12 cellular contexts compared by ENCODE assay signal in genomic region chr18:76458522-76459311, GRCh38. TPM values are rescaled to one million over a fixed set of nuclear protein-coding genes. Genes with fewer than 3 reads are reported as not detected.
A peak's percentile ranks its signal among the peaks of the same experiment; 100 is the strongest.
DNase-seq lines count a peak whose midpoint lies in the region; ATAC-seq, FAIRE-seq and TF ChIP-seq lines count a peak whose summit lies in the region.
"Had no signal": no experiment of that assay in that cellular context is flagged by ENCODE, and none has a peak within 500 bp of the region (broad histone marks: within the 10 kb centered on the region; RNA-seq: fewer than 3 reads in every experiment).

No MANE protein-coding gene starts in this region.

- TF ChIP-seq CTCF in lower lobe of right lung (IDR thresholded peaks at IDR 0.05) = no peak
- no peak for TF ChIP-seq CTCF in mesothelial cell of epicardium (IDR thresholded peaks at IDR 0.05; ENCODE audit: unreplicated experiment)
- no peak for TF ChIP-seq CTCF in foreskin keratinocyte (conservative IDR thresholded peaks at IDR 0.05)

- no peaks in the 10 kb centered on the region for H3K27me3 Mint-ChIP-seq in mesothelial cell of epicardium (ENCODE audit: low read depth)

- peak; percentile 94 for FAIRE-seq in GM12891 (lab: Jason Lieb, UNC)

- H3K36me3 ChIP-seq in adipocyte (ENCODE audit: control insufficient read depth, insufficient read depth, low read length, severe bottlenecking) = peaks cover 5% of the 10 kb centered on the region
- H3K36me3 ChIP-seq in lower lobe of right lung = no peaks in the 10 kb centered on the region
- H3K36me3 ChIP-seq in skeletal muscle tissue (ENCODE audit: control insufficient read depth in 3 of 3, insufficient read depth in 3 of 3, low read length in 3 of 3) = peaks cover 0 to 13% (median 6%) of the 10 kb centered on the region in 3 donors
- H3K36me3 ChIP-seq: cardiac muscle cell had no signal

- H3K4me1 ChIP-seq in adipocyte (ENCODE audit: control insufficient read depth, insufficient read depth, low read length) (peaks cover 26% of the 10 kb centered on the region), lower lobe of right lung (peaks cover 9% of the 10 kb centered on the region), skeletal muscle tissue (ENCODE audit: control insufficient read depth in 3 of 3, insufficient read depth in 3 of 3, low read length in 3 of 3) (peaks cover 36 to 53% (median 47%) of the 10 kb centered on the region in 3 donors), foreskin keratinocyte (peaks cover 6% of the 10 kb centered on the region)

- peak overlapping the region; percentile 57 for H3K9ac ChIP-seq in adipocyte (ENCODE audit: low read length)
- peak overlapping the region; percentile 28 to 69 (median 38) for H3K9ac ChIP-seq in skeletal muscle tissue (ENCODE audit: low read depth in 1 of 3, low read length in 3 of 3)

- no peak for TF ChIP-seq POLR2A in GM12891 (IDR thresholded peaks at IDR 0.05; ENCODE audit: low read depth, low read length)

- no peak overlapping the region for H3K4me3 Mint-ChIP-seq in mesothelial cell of epicardium

- H3K27ac ChIP-seq in lower lobe of right lung (peak overlapping the region; percentile 56), skeletal muscle tissue (ENCODE audit: low read depth, low read length) (peak overlapping the region; percentile 77), foreskin keratinocyte (no peak overlapping the region)
- H3K27ac ChIP-seq: cardiac muscle cell had no signal

- intact Hi-C loops in lower lobe of right lung (cut with DNase I) = no loop called here

- DNase-seq in GM12891 (ENCODE audit: insufficient read length, low spot score) (no peak), adipocyte (ENCODE audit: low read depth) (no peak), lower lobe of right lung (peak; percentile 37), mesothelial cell of epicardium (ENCODE audit: low spot score in 2 of 2, unreplicated experiment in 2 of 2) (no peak), foreskin keratinocyte (no peak)
- DNase-seq: C1 segment of cervical spinal cord, erythroblast, NCI-H1694 treated with DMSO at 0.1 percent for 48 hours had no signal

- H3K4me1 Mint-ChIP-seq in mesothelial cell of epicardium = peaks cover 51% of the 10 kb centered on the region

- H3K36me3 Mint-ChIP-seq in mesothelial cell of epicardium = peaks cover 16% of the 10 kb centered on the region

- H3K4me3 ChIP-seq in adipocyte (ENCODE audit: low read length) = no peak overlapping the region
- H3K4me3 ChIP-seq in lower lobe of right lung = no peak overlapping the region
- peak overlapping the region in 2 of 3 donors; percentile 37 to 63 for H3K4me3 ChIP-seq in skeletal muscle tissue (ENCODE audit: low read length in 3 of 3)
- H3K4me3 ChIP-seq: cardiac muscle cell had no signal

- no peak overlapping the region for H3K27ac Mint-ChIP-seq in mesothelial cell of epicardium

- H3K27me3 ChIP-seq in adipocyte (replicated peaks; ENCODE audit: control insufficient read depth, insufficient read depth, low read length) (no peaks in the 10 kb centered on the region), lower lobe of right lung (ENCODE audit: low read depth) (no peaks in the 10 kb centered on the region), skeletal muscle tissue (ENCODE audit: control insufficient read depth in 3 of 3, insufficient read depth in 3 of 3, low read length in 3 of 3) (no peaks in the 10 kb centered on the region), foreskin keratinocyte (no peaks in the 10 kb centered on the region)
- H3K27me3 ChIP-seq: cardiac muscle cell had no signal

- ATAC-seq in lower lobe of right lung = no peak
- no peak for ATAC-seq in HG02610 (IDR thresholded peaks at IDR 0.05; ENCODE audit: unreplicated experiment)
- no peak for ATAC-seq in foreskin keratinocyte
- no peak for ATAC-seq in GM18861 (IDR thresholded peaks at IDR 0.05; ENCODE audit: unreplicated experiment)

- no peaks in the 10 kb centered on the region for H3K9me3 ChIP-seq in adipocyte (ENCODE audit: control insufficient read depth, low read length)
- H3K9me3 ChIP-seq in lower lobe of right lung = no peaks in the 10 kb centered on the region
- no peaks in the 10 kb centered on the region for H3K9me3 ChIP-seq in skeletal muscle tissue (ENCODE audit: control insufficient read depth in 3 of 3, low read length in 3 of 3)

- no peaks in the 10 kb centered on the region for H3K9me3 Mint-ChIP-seq in mesothelial cell of epicardium

TF ChIP-seq in GM12891, 5 proteins besides CTCF, POLR2A, EP300 and RAD21:
- no peak for TF ChIP-seq PAX5 (IDR thresholded peaks at IDR 0.05; ENCODE audit: insufficient read depth, low read length, severe bottlenecking)
- no peak for TF ChIP-seq POU2F2 (IDR thresholded peaks at IDR 0.05; ENCODE audit: low read depth, low read length)
- TF ChIP-seq TAF1 (IDR thresholded peaks at IDR 0.05; ENCODE audit: low read depth, low read length) = no peak
- TF ChIP-seq SPI1 (IDR thresholded peaks at IDR 0.05; ENCODE audit: low read depth, low read length) = no peak
- no peak for TF ChIP-seq POLR2AphosphoS5 (IDR thresholded peaks at IDR 0.05; ENCODE audit: low read depth, low read length)

RNA-seq across cellular contexts. Expression of gene ZNF516, which starts 36.3 kb away (rescaled TPM):
- polyA plus RNA-seq in GM12891 (2012; ENCODE audit: low read depth, missing spikeins) = 10.7 TPM
- total RNA-seq in lower lobe of right lung = 28.8 TPM
- total RNA-seq in skeletal muscle tissue = 33.9 TPM
- 84.4 to 92.1 TPM (median 90.9 TPM) in 3 replicates for total RNA-seq in mesothelial cell of epicardium
- total RNA-seq in foreskin keratinocyte = 11.7 and 14.6 TPM in 2 replicates
- polyA plus RNA-seq in foreskin keratinocyte = 5.9 and 8.2 TPM in 2 replicates

Comparison
In these comparisons a context has a peak if more than half of its experiments do, and no peak if none do; other contexts are left out.
1. H3K4me3 ChIP-seq: peak in skeletal muscle tissue (2 of 3); none in adipocyte (single experiment) and lower lobe of right lung (single experiment).